ENCODE assay signal across 1 cellular context in the genomic region with DNA sequence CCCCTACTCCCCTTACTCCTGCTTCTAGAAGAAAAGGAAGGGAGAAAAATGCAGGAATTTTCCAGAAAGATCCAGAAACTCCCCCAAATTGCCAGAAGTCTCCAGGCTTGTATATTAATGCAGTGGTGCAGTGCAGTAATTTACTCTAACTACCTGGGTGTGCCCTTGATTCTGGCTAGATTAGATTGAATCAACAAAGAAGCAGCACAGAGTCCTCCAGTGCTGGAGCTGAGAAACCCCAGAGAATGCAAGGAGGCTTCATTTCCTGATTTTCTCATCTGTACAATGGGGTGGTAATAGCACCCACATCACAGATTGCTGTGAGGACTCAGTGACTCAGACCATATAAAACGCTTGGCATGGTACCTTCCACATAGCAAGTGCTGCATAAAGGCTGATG.
TF ChIP-seq lines count a peak whose summit lies in the region.

No MANE protein-coding gene starts in this region.

TF ChIP-seq in H1, 55 proteins besides CTCF, POLR2A, EP300 and RAD21 (continued from another document):
- TF ChIP-seq, protein P1, sequence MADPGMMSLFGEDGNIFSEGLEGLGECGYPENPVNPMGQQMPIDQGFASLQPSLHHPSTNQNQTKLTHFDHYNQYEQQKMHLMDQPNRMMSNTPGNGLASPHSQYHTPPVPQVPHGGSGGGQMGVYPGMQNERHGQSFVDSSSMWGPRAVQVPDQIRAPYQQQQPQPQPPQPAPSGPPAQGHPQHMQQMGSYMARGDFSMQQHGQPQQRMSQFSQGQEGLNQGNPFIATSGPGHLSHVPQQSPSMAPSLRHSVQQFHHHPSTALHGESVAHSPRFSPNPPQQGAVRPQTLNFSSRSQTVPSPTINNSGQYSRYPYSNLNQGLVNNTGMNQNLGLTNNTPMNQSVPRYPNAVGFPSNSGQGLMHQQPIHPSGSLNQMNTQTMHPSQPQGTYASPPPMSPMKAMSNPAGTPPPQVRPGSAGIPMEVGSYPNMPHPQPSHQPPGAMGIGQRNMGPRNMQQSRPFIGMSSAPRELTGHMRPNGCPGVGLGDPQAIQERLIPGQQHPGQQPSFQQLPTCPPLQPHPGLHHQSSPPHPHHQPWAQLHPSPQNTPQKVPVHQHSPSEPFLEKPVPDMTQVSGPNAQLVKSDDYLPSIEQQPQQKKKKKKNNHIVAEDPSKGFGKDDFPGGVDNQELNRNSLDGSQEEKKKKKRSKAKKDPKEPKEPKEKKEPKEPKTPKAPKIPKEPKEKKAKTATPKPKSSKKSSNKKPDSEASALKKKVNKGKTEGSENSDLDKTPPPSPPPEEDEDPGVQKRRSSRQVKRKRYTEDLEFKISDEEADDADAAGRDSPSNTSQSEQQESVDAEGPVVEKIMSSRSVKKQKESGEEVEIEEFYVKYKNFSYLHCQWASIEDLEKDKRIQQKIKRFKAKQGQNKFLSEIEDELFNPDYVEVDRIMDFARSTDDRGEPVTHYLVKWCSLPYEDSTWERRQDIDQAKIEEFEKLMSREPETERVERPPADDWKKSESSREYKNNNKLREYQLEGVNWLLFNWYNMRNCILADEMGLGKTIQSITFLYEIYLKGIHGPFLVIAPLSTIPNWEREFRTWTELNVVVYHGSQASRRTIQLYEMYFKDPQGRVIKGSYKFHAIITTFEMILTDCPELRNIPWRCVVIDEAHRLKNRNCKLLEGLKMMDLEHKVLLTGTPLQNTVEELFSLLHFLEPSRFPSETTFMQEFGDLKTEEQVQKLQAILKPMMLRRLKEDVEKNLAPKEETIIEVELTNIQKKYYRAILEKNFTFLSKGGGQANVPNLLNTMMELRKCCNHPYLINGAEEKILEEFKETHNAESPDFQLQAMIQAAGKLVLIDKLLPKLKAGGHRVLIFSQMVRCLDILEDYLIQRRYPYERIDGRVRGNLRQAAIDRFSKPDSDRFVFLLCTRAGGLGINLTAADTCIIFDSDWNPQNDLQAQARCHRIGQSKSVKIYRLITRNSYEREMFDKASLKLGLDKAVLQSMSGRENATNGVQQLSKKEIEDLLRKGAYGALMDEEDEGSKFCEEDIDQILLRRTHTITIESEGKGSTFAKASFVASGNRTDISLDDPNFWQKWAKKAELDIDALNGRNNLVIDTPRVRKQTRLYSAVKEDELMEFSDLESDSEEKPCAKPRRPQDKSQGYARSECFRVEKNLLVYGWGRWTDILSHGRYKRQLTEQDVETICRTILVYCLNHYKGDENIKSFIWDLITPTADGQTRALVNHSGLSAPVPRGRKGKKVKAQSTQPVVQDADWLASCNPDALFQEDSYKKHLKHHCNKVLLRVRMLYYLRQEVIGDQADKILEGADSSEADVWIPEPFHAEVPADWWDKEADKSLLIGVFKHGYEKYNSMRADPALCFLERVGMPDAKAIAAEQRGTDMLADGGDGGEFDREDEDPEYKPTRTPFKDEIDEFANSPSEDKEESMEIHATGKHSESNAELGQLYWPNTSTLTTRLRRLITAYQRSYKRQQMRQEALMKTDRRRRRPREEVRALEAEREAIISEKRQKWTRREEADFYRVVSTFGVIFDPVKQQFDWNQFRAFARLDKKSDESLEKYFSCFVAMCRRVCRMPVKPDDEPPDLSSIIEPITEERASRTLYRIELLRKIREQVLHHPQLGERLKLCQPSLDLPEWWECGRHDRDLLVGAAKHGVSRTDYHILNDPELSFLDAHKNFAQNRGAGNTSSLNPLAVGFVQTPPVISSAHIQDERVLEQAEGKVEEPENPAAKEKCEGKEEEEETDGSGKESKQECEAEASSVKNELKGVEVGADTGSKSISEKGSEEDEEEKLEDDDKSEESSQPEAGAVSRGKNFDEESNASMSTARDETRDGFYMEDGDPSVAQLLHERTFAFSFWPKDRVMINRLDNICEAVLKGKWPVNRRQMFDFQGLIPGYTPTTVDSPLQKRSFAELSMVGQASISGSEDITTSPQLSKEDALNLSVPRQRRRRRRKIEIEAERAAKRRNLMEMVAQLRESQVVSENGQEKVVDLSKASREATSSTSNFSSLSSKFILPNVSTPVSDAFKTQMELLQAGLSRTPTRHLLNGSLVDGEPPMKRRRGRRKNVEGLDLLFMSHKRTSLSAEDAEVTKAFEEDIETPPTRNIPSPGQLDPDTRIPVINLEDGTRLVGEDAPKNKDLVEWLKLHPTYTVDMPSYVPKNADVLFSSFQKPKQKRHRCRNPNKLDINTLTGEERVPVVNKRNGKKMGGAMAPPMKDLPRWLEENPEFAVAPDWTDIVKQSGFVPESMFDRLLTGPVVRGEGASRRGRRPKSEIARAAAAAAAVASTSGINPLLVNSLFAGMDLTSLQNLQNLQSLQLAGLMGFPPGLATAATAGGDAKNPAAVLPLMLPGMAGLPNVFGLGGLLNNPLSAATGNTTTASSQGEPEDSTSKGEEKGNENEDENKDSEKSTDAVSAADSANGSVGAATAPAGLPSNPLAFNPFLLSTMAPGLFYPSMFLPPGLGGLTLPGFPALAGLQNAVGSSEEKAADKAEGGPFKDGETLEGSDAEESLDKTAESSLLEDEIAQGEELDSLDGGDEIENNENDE (IDR thresholded peaks at IDR 0.05; ENCODE audit: insufficient replicate concordance, low read length), result no peak
- TF ChIP-seq CHD2 (IDR thresholded peaks at IDR 0.05; ENCODE audit: low read length), result no peak
- TF ChIP-seq CREB1 (IDR thresholded peaks at IDR 0.05), result no peak
- TF ChIP-seq, protein P2, sequence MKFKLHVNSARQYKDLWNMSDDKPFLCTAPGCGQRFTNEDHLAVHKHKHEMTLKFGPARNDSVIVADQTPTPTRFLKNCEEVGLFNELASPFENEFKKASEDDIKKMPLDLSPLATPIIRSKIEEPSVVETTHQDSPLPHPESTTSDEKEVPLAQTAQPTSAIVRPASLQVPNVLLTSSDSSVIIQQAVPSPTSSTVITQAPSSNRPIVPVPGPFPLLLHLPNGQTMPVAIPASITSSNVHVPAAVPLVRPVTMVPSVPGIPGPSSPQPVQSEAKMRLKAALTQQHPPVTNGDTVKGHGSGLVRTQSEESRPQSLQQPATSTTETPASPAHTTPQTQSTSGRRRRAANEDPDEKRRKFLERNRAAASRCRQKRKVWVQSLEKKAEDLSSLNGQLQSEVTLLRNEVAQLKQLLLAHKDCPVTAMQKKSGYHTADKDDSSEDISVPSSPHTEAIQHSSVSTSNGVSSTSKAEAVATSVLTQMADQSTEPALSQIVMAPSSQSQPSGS (IDR thresholded peaks at IDR 0.05; ENCODE audit: low read length), result no peak
- no peak for TF ChIP-seq EZH2 (IDR thresholded peaks at IDR 0.05; ENCODE audit: low read depth, low read length, severe bottlenecking)
- no peak for TF ChIP-seq RBBP5 (IDR thresholded peaks at IDR 0.05; ENCODE audit: borderline replicate concordance, low read depth, low read length)
- no peak for TF ChIP-seq HDAC2 (IDR thresholded peaks at IDR 0.05; ENCODE audit: borderline replicate concordance in 1 of 2, low read depth in 2 of 2, low read length in 2 of 2)
- TF ChIP-seq RFX5 (IDR thresholded peaks at IDR 0.05; ENCODE audit: borderline replicate concordance, low read depth, low read length), result no peak
- no peak for TF ChIP-seq YY1 (IDR thresholded peaks at IDR 0.05; ENCODE audit: low read depth, low read length)
- no peak for TF ChIP-seq TEAD4 (IDR thresholded peaks at IDR 0.05; ENCODE audit: low read depth, low read length)
